Comparison of ENCODE assay signal across 8 cellular contexts in the genomic region with DNA sequence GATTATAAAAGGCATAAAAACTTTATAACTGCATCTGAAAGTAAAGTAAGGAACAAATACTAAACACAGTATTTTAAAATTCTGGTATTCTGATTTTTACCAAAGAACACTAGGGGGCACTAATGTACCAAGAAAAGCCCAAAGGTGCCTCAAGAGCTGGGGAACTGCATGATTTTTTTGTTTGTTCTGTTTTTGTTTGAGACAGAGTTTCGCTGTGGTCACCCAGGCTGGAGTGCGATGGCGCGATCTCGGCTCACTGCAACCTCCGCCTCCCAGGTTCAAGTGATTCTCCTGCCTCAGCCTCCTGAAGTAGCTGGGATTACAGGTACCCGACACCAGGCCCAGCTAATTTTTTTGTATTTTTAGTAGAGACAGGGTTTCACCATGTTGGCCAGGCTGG. TPM values are rescaled to one million over a fixed set of nuclear protein-coding genes. Genes with fewer than 3 reads are reported as not detected.
DNase-seq lines count a peak whose midpoint lies in the region; ATAC-seq and TF ChIP-seq lines count a peak whose summit lies in the region.
"Not testable (repeated sequence)": the region's sequence is repeated elsewhere in the genome, so short reads cannot be mapped to it uniquely, and the experiment has no call there.

No MANE protein-coding gene starts in this region.

- not testable (repeated sequence) for H3K4me3 ChIP-seq in AG10803 (ENCODE audit: low read length); hepatocyte
- peak overlapping the region in 1 of 3 donors; percentile 32 for H3K4me3 ChIP-seq in breast epithelium

- H3K4me1 ChIP-seq in breast epithelium; hepatocyte (ENCODE audit: insufficient read depth): not testable (repeated sequence)

- ATAC-seq in GM18498 (IDR thresholded peaks at IDR 0.05; ENCODE audit: unreplicated experiment) (peak; percentile 70), HG03066 (IDR thresholded peaks at IDR 0.05; ENCODE audit: low read depth, unreplicated experiment) (peak; percentile 89)

- TF ChIP-seq POLR2A in breast epithelium (IDR thresholded peaks at IDR 0.05) = not testable (repeated sequence)

- intact Hi-C loops in breast epithelium (cut with DNase I; ENCODE audit: low total_unique reads) = not testable (repeated sequence)

- not testable (repeated sequence) for H3K36me3 ChIP-seq in breast epithelium; hepatocyte (replicated peaks; ENCODE audit: insufficient read depth, low read depth)

- H3K4me2 ChIP-seq in hepatocyte = peak overlapping the region; percentile 57

- H3K79me2 ChIP-seq in hepatocyte = not testable (repeated sequence)

- not testable (repeated sequence) for H3K9me2 ChIP-seq in hepatocyte (replicated peaks; ENCODE audit: insufficient read depth)

- DNase-seq in AG10803 (ENCODE audit: low read depth) (peak; percentile 57), NCI-H2029 (lab: John Stamatoyannopoulos, UW) (peak; percentile 27), SKM-1 (lab: John Stamatoyannopoulos, UW; ENCODE audit: unreplicated experiment) (peak; percentile 30), hepatocyte (ENCODE audit: low spot score) (peak; percentile 67), putamen (ENCODE audit: low spot score) (peak; percentile 58)
- DNase-seq in breast epithelium (ENCODE audit: low spot score in 2 of 2) = not testable (repeated sequence)

- H2AFZ ChIP-seq in hepatocyte = peak overlapping the region; percentile 20

- not testable (repeated sequence) for H3K9me3 ChIP-seq in breast epithelium; hepatocyte (ENCODE audit: low read depth)

- peak overlapping the region in 1 of 2 donors; percentile 49 for H3K27ac ChIP-seq in breast epithelium
- H3K27ac ChIP-seq in hepatocyte = not testable (repeated sequence)

- WGBS in hepatocyte (ENCODE audit: low lambda C conversion rate, missing lambda C conversion rate) = 18% methylated on average over 7 of the region's 7 CpGs

- not testable (repeated sequence) for H3K27me3 ChIP-seq in breast epithelium, hepatocyte

- H4K20me1 ChIP-seq in hepatocyte (ENCODE audit: insufficient read depth, poor library complexity, severe bottlenecking) = not testable (repeated sequence)

- TF ChIP-seq CTCF in AG10803 (conservative IDR thresholded peaks at IDR 0.05; ENCODE audit: low read length) = peak; percentile 75
- peak; percentile 15 to 66 (median 59) for TF ChIP-seq CTCF in breast epithelium (IDR thresholded peaks at IDR 0.05)
- peak; percentile 85 for TF ChIP-seq CTCF in hepatocyte (IDR thresholded peaks at IDR 0.05; ENCODE audit: poor library complexity)

RNA-seq across cellular contexts. Expression of a gene that starts 37.8 kb away (rescaled TPM):
- 10 to 100 TPM; 61.1 to 84.3 (median 77.0) TPM for total RNA-seq in breast epithelium
- total RNA-seq in hepatocyte = 31.3 and 35.6 TPM in 2 replicates
- 24.6 and 26.3 TPM in 2 replicates for polyA plus RNA-seq in hepatocyte
